In the genomic region with DNA sequence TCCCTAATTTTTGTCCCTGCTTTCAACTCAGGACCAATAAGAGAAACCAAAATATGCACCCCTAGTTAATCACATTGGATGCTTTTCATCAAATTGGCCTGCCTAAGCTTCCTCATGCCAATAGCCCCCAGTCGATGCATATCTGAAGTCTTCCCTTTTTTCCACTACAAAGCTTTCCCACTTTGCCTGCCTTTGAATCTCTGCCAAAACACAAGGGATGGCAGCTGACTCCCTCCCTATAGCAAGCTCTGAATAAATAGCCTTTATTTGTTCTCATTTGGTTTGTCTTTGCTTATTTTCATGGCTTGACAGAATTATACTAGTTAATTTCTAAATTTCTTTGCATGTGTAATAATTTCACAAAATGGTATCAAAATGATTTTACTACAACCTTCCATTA, we compare ENCODE assay signal across 20 cellular contexts.
"Had no signal": no experiment of that assay in that cellular context is flagged by ENCODE, and none has a peak within 500 bp of the region (broad histone marks: within the 10 kb centered on the region; RNA-seq: fewer than 3 reads in every experiment).

No MANE protein-coding gene starts in this region.

- H3K4me1 Mint-ChIP-seq: activated CD4-positive, alpha-beta T cell treated with anti-CD3 and anti-CD28 coated beads, Interleukin-2, amount 10 ng/mL, durations not matched to agents 7 days and 5 days; activated naive CD4-positive, alpha-beta T cell treated with anti-CD3 and anti-CD28 coated beads, Interleukin-2, amount 50 U/mL, for 24 hours had no signal

- H3K36me3 Mint-ChIP-seq: activated naive CD4-positive, alpha-beta T cell treated with anti-CD3 and anti-CD28 coated beads, Interleukin-2, amount 50 U/mL, for 24 hours; natural killer cell treated with Interleukin-12 subunit alpha and Interleukin-12 subunit beta and Interleukin-15 and Interleukin-18, amount 100 ng/mL, for 72 hours had no signal

- H3K4me3 Mint-ChIP-seq: activated CD4-positive, alpha-beta T cell treated with anti-CD3 and anti-CD28 coated beads, Interleukin-2, amount 10 ng/mL, durations not matched to agents 7 days and 5 days; activated CD8-positive, alpha-beta T cell treated with anti-CD3 and anti-CD28 coated beads, Interleukin-2, amount 10 ng/mL, durations not matched to agents 7 days and 5 days; activated naive CD4-positive, alpha-beta T cell treated with anti-CD3 and anti-CD28 coated beads, Interleukin-2, amount 50 U/mL, for 24 hours; dendritic cell treated with granulocyte-macrophage colony-stimulating factor and Interleukin-4, amounts not matched to agents 40 ng/mL and 50 ng/mL, for 4 days; natural killer cell treated with Interleukin-12 subunit alpha and Interleukin-12 subunit beta and Interleukin-15 and Interleukin-18, amount 100 ng/mL, for 72 hours had no signal

- H3K27me3 Mint-ChIP-seq: activated CD4-positive, alpha-beta T cell treated with anti-CD3 and anti-CD28 coated beads, Interleukin-2, amount 10 ng/mL, durations not matched to agents 7 days and 5 days; activated naive CD4-positive, alpha-beta T cell treated with anti-CD3 and anti-CD28 coated beads, Interleukin-2, amount 50 U/mL, for 24 hours; dendritic cell treated with granulocyte-macrophage colony-stimulating factor and Interleukin-4, amounts not matched to agents 40 ng/mL and 50 ng/mL, for 4 days; natural killer cell treated with Interleukin-12 subunit alpha and Interleukin-12 subunit beta and Interleukin-15 and Interleukin-18, amount 100 ng/mL, for 72 hours had no signal

- H3K27ac Mint-ChIP-seq: activated CD4-positive, alpha-beta T cell treated with anti-CD3 and anti-CD28 coated beads, Interleukin-2, amount 10 ng/mL, durations not matched to agents 7 days and 5 days; activated CD8-positive, alpha-beta T cell treated with anti-CD3 and anti-CD28 coated beads, Interleukin-2, amount 10 ng/mL, durations not matched to agents 7 days and 5 days; activated naive CD4-positive, alpha-beta T cell treated with anti-CD3 and anti-CD28 coated beads, Interleukin-2, amount 50 U/mL, for 24 hours; dendritic cell treated with granulocyte-macrophage colony-stimulating factor and Interleukin-4, amounts not matched to agents 40 ng/mL and 50 ng/mL, for 4 days; natural killer cell treated with Interleukin-12 subunit alpha and Interleukin-12 subunit beta and Interleukin-15 and Interleukin-18, amount 100 ng/mL, for 72 hours had no signal

- DNase-seq: activated CD4-positive, alpha-beta T cell treated with anti-CD3 and anti-CD28 coated beads, Interleukin-2, amount 10 ng/mL, durations not matched to agents 7 days and 5 days; activated CD4-positive, CD25-positive, alpha-beta regulatory T cell treated with anti-CD3 and anti-CD28 coated beads, Interleukin-2, amount 50 U/mL, for 72 hours; activated CD8-positive, alpha-beta T cell treated with anti-CD3 and anti-CD28 coated beads, Interleukin-2, amount 10 ng/mL, durations not matched to agents 7 days and 5 days; activated gamma-delta T cell treated with Interleukin-2 at 50 U/mL for 16 hours; activated T-cell treated with anti-CD3 and anti-CD28 coated beads, Interleukin-2, amount 50 U/mL, for 1 hour; body of pancreas; effector CD4-positive, alpha-beta T cell; foreskin fibroblast; left ventricle myocardium superior; mammary epithelial cell; ovary; psoas muscle; right cardiac atrium; stimulated activated CD4-positive, alpha-beta T cell treated with anti-CD3 and anti-CD28 coated beads, Interleukin-4, amount 100 ng/mL, for 24 hours; stimulated activated naive CD4-positive, alpha-beta T cell treated with Interleukin-2 at 50 U/mL for 16 hours; upper lobe of left lung; WERI-Rb-1 had no signal

- ATAC-seq: activated CD8-positive, alpha-beta T cell treated with anti-CD3 and anti-CD28 coated beads, Interleukin-2, amount 10 ng/mL, durations not matched to agents 7 days and 5 days; body of pancreas; left ventricle myocardium superior; natural killer cell treated with Interleukin-12 subunit alpha and Interleukin-12 subunit beta and Interleukin-15 and Interleukin-18, amount 100 ng/mL, for 72 hours; psoas muscle; right cardiac atrium had no signal

- H3K9me3 Mint-ChIP-seq: activated CD4-positive, alpha-beta T cell treated with anti-CD3 and anti-CD28 coated beads, Interleukin-2, amount 10 ng/mL, durations not matched to agents 7 days and 5 days; activated naive CD4-positive, alpha-beta T cell treated with anti-CD3 and anti-CD28 coated beads, Interleukin-2, amount 50 U/mL, for 24 hours; dendritic cell treated with granulocyte-macrophage colony-stimulating factor and Interleukin-4, amounts not matched to agents 40 ng/mL and 50 ng/mL, for 4 days; natural killer cell treated with Interleukin-12 subunit alpha and Interleukin-12 subunit beta and Interleukin-15 and Interleukin-18, amount 100 ng/mL, for 72 hours had no signal
